Comparison of ENCODE assay signal across 19 cellular contexts in the genomic region with DNA sequence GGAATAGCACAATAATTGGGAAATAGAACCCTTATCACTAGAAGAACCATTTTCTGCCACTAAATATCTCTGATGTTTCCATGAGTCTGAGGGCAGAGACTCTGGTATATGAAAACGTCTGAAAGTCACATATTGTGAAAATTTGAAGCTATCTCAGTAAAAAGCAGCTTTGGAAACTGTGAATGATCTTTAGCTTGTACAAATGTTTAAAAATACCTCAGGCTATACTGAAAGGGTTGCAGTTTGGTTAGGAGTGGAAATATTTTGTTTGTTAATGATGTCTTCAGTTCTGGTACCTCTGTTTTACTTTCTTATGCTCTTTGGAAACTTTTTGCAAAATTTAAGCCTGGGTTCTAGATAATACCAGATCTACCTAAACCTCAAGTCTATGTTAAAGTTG.
DNase-seq lines count a peak whose midpoint lies in the region; ATAC-seq lines count a peak whose summit lies in the region.
"Had no signal": no experiment of that assay in that cellular context is flagged by ENCODE, and none has a peak within 500 bp of the region (broad histone marks: within the 10 kb centered on the region; RNA-seq: fewer than 3 reads in every experiment).

No MANE protein-coding gene starts in this region.

- no peaks in the 10 kb centered on the region for H3K27me3 Mint-ChIP-seq in stimulated activated naive CD8-positive, alpha-beta T cell treated with anti-CD3 and anti-CD28 coated beads, Interleukin-15, amount 100 ng/mL, for 72 hours
- H3K27me3 Mint-ChIP-seq in activated naive CD8-positive, alpha-beta T cell treated with anti-CD3 and anti-CD28 coated beads for 36 hours: no peaks in the 10 kb centered on the region

- H3K36me3 Mint-ChIP-seq in activated naive CD8-positive, alpha-beta T cell treated with anti-CD3 and anti-CD28 coated beads for 36 hours: peaks cover 2% of the 10 kb centered on the region

- H3K9me3 Mint-ChIP-seq in stimulated activated naive CD8-positive, alpha-beta T cell treated with anti-CD3 and anti-CD28 coated beads, Interleukin-15, amount 100 ng/mL, for 72 hours: no peaks in the 10 kb centered on the region
- no peaks in the 10 kb centered on the region for H3K9me3 Mint-ChIP-seq in activated naive CD8-positive, alpha-beta T cell treated with anti-CD3 and anti-CD28 coated beads for 36 hours
- H3K9me3 Mint-ChIP-seq: CD4-positive, alpha-beta memory T cell had no signal

- no peak for DNase-seq in stimulated activated naive CD8-positive, alpha-beta T cell treated with anti-CD3 and anti-CD28 coated beads, Interleukin-15, Interleukin-2, amounts not matched to agents 100 U/mL and 50 U/mL, for 24 hours
- DNase-seq in stimulated activated naive CD8-positive, alpha-beta T cell treated with anti-CD3 and anti-CD28 coated beads, Interleukin-15, amount 100 ng/mL, for 72 hours: no peak
- no peak for DNase-seq in activated naive CD8-positive, alpha-beta T cell treated with anti-CD3 and anti-CD28 coated beads for 36 hours
- DNase-seq in germinal center (ENCODE audit: low spot score) (no peak), Kasumi-1 (lab: John Stamatoyannopoulos, UW) (no peak), OCI-M1 (lab: John Stamatoyannopoulos, UW) (no peak)
- DNase-seq: 8988T; BE2C; Calu3; CD4-positive, alpha-beta memory T cell; NCI-H1436 treated with DMSO at 0.1 percent for 48 hours; NCI-H2029 treated with DMSO at 0.1 percent for 48 hours; NCI-H2171 treated with DMSO at 0.1 percent for 48 hours; NCI-H446 treated with DMSO at 0.1 percent for 48 hours; NCI-H748 treated with DMSO at 0.1 percent for 48 hours; PC-9 had no signal

- H3K4me3 Mint-ChIP-seq in stimulated activated naive CD8-positive, alpha-beta T cell treated with anti-CD3 and anti-CD28 coated beads, Interleukin-15, amount 100 ng/mL, for 72 hours: no peak overlapping the region
- H3K4me3 Mint-ChIP-seq in activated naive CD8-positive, alpha-beta T cell treated with anti-CD3 and anti-CD28 coated beads for 36 hours: no peak overlapping the region
- H3K4me3 Mint-ChIP-seq: CD4-positive, alpha-beta memory T cell had no signal

- peaks cover 14% of the 10 kb centered on the region for H3K4me1 Mint-ChIP-seq in stimulated activated naive CD8-positive, alpha-beta T cell treated with anti-CD3 and anti-CD28 coated beads, Interleukin-15, amount 100 ng/mL, for 72 hours
- H3K4me1 Mint-ChIP-seq in activated naive CD8-positive, alpha-beta T cell treated with anti-CD3 and anti-CD28 coated beads for 36 hours: peaks cover 13% of the 10 kb centered on the region
- H3K4me1 Mint-ChIP-seq: CD4-positive, alpha-beta memory T cell had no signal

- no peak overlapping the region for H3K27ac Mint-ChIP-seq in stimulated activated naive CD8-positive, alpha-beta T cell treated with anti-CD3 and anti-CD28 coated beads, Interleukin-15, amount 100 ng/mL, for 72 hours
- H3K27ac Mint-ChIP-seq in activated naive CD8-positive, alpha-beta T cell treated with anti-CD3 and anti-CD28 coated beads for 36 hours: peak overlapping the region; percentile 25

- ATAC-seq in stimulated activated naive CD8-positive, alpha-beta T cell treated with anti-CD3 and anti-CD28 coated beads, Interleukin-15, Interleukin-2, amounts not matched to agents 100 U/mL and 50 U/mL, for 24 hours: peak; percentile 23
- no peak for ATAC-seq in stimulated activated naive CD8-positive, alpha-beta T cell treated with anti-CD3 and anti-CD28 coated beads, Interleukin-15, amount 100 ng/mL, for 72 hours
- ATAC-seq in HG02798 (IDR thresholded peaks at IDR 0.05; ENCODE audit: poor library complexity, unreplicated experiment) (peak; percentile 77), HG02642 (IDR thresholded peaks at IDR 0.05; ENCODE audit: poor library complexity, unreplicated experiment) (no peak)
- ATAC-seq: HCT116 had no signal

Comparison
In these comparisons a context has a peak if more than half of its experiments do, and no peak if none do; other contexts are left out.
1. ATAC-seq: peak in stimulated activated naive CD8-positive, alpha-beta T cell treated with anti-CD3 and anti-CD28 coated beads, Interleukin-15, Interleukin-2, amounts not matched to agents 100 U/mL and 50 U/mL, for 24 hours (single experiment) and HG02798 (single experiment); none in stimulated activated naive CD8-positive, alpha-beta T cell treated with anti-CD3 and anti-CD28 coated beads, Interleukin-15, amount 100 ng/mL, for 72 hours (single experiment) and HG02642 (single experiment).